Comparison of ENCODE assay signal across 15 cellular contexts in the genomic region with DNA sequence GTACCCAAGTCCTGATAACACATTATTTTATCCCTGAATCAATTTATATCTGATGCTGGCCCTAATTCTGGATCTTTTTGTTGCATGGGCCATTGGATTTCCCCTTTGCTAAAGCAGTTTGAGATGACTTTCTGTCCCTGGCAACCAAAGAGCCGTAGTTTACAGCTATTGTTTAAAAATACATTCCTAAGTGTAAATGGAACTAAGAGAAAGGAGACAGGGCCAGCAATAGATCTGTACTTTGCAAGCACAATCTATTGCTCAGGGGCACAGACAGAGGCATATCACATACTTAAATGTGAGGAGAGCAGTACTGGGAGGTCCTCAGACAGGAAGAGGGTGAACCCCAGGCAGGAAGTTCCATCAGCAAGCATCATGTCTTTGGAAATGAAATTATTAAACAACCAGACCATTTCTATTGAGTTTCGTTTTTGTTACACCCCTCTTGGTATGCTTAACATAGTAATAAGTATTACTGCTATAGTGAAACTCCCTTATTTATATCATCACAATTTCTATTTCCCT.
DNase-seq lines count a peak whose midpoint lies in the region; ATAC-seq and TF ChIP-seq lines count a peak whose summit lies in the region.
"Had no signal": no experiment of that assay in that cellular context is flagged by ENCODE, and none has a peak within 500 bp of the region (broad histone marks: within the 10 kb centered on the region; RNA-seq: fewer than 3 reads in every experiment).

No MANE protein-coding gene starts in this region.

- H3K4me3 ChIP-seq in colonic mucosa (no peak overlapping the region), muscle layer of colon (ENCODE audit: low read depth in 1 of 2, low read length in 2 of 2) (peak overlapping the region in 1 of 2 donors; percentile 6), thoracic aorta (no peak overlapping the region)
- H3K4me3 ChIP-seq: HAP-1 had no signal

- H3K9me3 ChIP-seq in colonic mucosa (no peaks in the 10 kb centered on the region), muscle layer of colon (ENCODE audit: low read length) (no peaks in the 10 kb centered on the region), thoracic aorta (no peaks in the 10 kb centered on the region)
- H3K9me3 ChIP-seq: HAP-1 had no signal

- H3K4me1 ChIP-seq in colonic mucosa = no peaks in the 10 kb centered on the region
- H3K4me1 ChIP-seq in muscle layer of colon (ENCODE audit: insufficient read depth, low read length) = peaks cover 82% of the 10 kb centered on the region
- H3K4me1 ChIP-seq in thoracic aorta (ENCODE audit: control insufficient read depth in 1 of 2, low read depth in 2 of 2) = peaks cover 20 to 72% of the 10 kb centered on the region in 2 donors
- H3K4me1 ChIP-seq: HAP-1 had no signal

- H3K27me3 ChIP-seq in colonic mucosa (no peaks in the 10 kb centered on the region), muscle layer of colon (ENCODE audit: control insufficient read depth in 1 of 2, insufficient read depth in 2 of 2, low read length in 2 of 2) (no peaks in the 10 kb centered on the region), thoracic aorta (replicated peaks; ENCODE audit: insufficient read depth) (no peaks in the 10 kb centered on the region)

- H3K9ac ChIP-seq in colonic mucosa (ENCODE audit: low read depth in 2 of 2, low read length in 2 of 2) (no peak overlapping the region), muscle layer of colon (ENCODE audit: low read length) (no peak overlapping the region)

- H3K27ac ChIP-seq in colonic mucosa (peak overlapping the region; percentile 45), muscle layer of colon (ENCODE audit: low read depth, low read length) (peak overlapping the region; percentile 78), thoracic aorta (peak overlapping the region; percentile 1 to 24)

- DNase-seq in NCI-H2171 treated with DMSO at 0.1 percent for 48 hours (lab: John Stamatoyannopoulos, UW) (peak; percentile 39), NCI-H2171 (lab: John Stamatoyannopoulos, UW) (no peak), colonic mucosa (no peak), thoracic aorta (ENCODE audit: low spot score) (no peak), GF-D8 (lab: John Stamatoyannopoulos, UW) (no peak)
- DNase-seq in stimulated activated CD4-positive, alpha-beta T cell treated with anti-CD3 and anti-CD28 coated beads, Interleukin-15, amount 100 ng/mL, for 24 hours = no peak
- DNase-seq: 8988T; activated CD4-positive, alpha-beta T cell treated with anti-CD3 and anti-CD28 coated beads, Interleukin-2, amount 10 ng/mL, durations not matched to agents 7 days and 5 days; hippocampal formation; NCI-H1694; T-cell had no signal

- H3K36me3 ChIP-seq in colonic mucosa (no peaks in the 10 kb centered on the region), muscle layer of colon (ENCODE audit: insufficient read depth, low read length) (no peaks in the 10 kb centered on the region), thoracic aorta (no peaks in the 10 kb centered on the region)
- H3K36me3 ChIP-seq: HAP-1 had no signal

- intact Hi-C loops in colonic mucosa (cut with DNase I) = no loop called here

- TF ChIP-seq CTCF in colonic mucosa (IDR thresholded peaks at IDR 0.05) = no peak
- TF ChIP-seq CTCF in thoracic aorta (IDR thresholded peaks at IDR 0.05) = no peak

- ATAC-seq in thoracic aorta (ENCODE audit: insufficient number of reproducible peaks, low FRiP score, low read depth) (no peak), GM19035 (IDR thresholded peaks at IDR 0.05; ENCODE audit: unreplicated experiment) (no peak)
- ATAC-seq: stimulated activated effector memory CD8-positive, alpha-beta T cell treated with anti-CD3 and anti-CD28 coated beads, Interleukin-12 subunit alpha, Interleukin-12 subunit beta, amount 100 ng/mL, for 72 hours; T-cell had no signal

Comparison
In these comparisons a context has a peak if more than half of its experiments do, and no peak if none do; other contexts are left out.
1. H3K27ac ChIP-seq: peak in every context shown above with its lines; median percentile 78 in muscle layer of colon; 45 in colonic mucosa; 12 in thoracic aorta.